In genomic region chr10:71849461-71849908, GRCh38 we compare ENCODE assay signal across 10 cellular contexts. TPM values are rescaled to one million over a fixed set of nuclear protein-coding genes. Genes with fewer than 3 reads are reported as not detected.
A peak's percentile ranks its signal among the peaks of the same experiment; 100 is the strongest.
DNase-seq lines count a peak whose midpoint lies in the region; ATAC-seq and TF ChIP-seq lines count a peak whose summit lies in the region.
"Had no signal": no experiment of that assay in that cellular context is flagged by ENCODE, and none has a peak within 500 bp of the region (broad histone marks: within the 10 kb centered on the region; RNA-seq: fewer than 3 reads in every experiment).

No MANE protein-coding gene starts in this region.

- H3K36me3 Mint-ChIP-seq in activated naive CD4-positive, alpha-beta T cell treated with anti-CD3 and anti-CD28 coated beads, Interleukin-2, amount 10 ng/mL, durations not matched to agents 7 days and 5 days: peaks cover 9% of the 10 kb centered on the region
- H3K36me3 Mint-ChIP-seq in brain (peaks cover 47% of the 10 kb centered on the region), mesothelial cell of epicardium (no peaks in the 10 kb centered on the region)
- H3K36me3 Mint-ChIP-seq in activated CD8-positive, alpha-beta memory T cell treated with anti-CD3 and anti-CD28 coated beads, Interleukin-2, amount 10 ng/mL, durations not matched to agents 7 days and 5 days: peaks cover 4% of the 10 kb centered on the region

- peak overlapping the region; percentile 100 for H3K4me3 ChIP-seq in upper lobe of right lung

- ATAC-seq in upper lobe of right lung: no peak
- ATAC-seq in GM21526 (IDR thresholded peaks at IDR 0.05; ENCODE audit: low FRiP score, unreplicated experiment): no peak
- no peak for ATAC-seq in activated CD8-positive, alpha-beta memory T cell treated with anti-CD3 and anti-CD28 coated beads, Interleukin-2, amount 10 ng/mL, durations not matched to agents 7 days and 5 days
- ATAC-seq in HG02623 (IDR thresholded peaks at IDR 0.05; ENCODE audit: unreplicated experiment): no peak

- peaks cover 49% of the 10 kb centered on the region for H3K4me1 Mint-ChIP-seq in activated naive CD4-positive, alpha-beta T cell treated with anti-CD3 and anti-CD28 coated beads, Interleukin-2, amount 10 ng/mL, durations not matched to agents 7 days and 5 days
- H3K4me1 Mint-ChIP-seq in brain (peaks cover 77% of the 10 kb centered on the region), mesothelial cell of epicardium (peaks cover 34% of the 10 kb centered on the region)
- peaks cover 36% of the 10 kb centered on the region for H3K4me1 Mint-ChIP-seq in activated CD8-positive, alpha-beta memory T cell treated with anti-CD3 and anti-CD28 coated beads, Interleukin-2, amount 10 ng/mL, durations not matched to agents 7 days and 5 days

- H3K27me3 Mint-ChIP-seq in activated naive CD4-positive, alpha-beta T cell treated with anti-CD3 and anti-CD28 coated beads, Interleukin-2, amount 10 ng/mL, durations not matched to agents 7 days and 5 days: peaks cover 12% of the 10 kb centered on the region
- H3K27me3 Mint-ChIP-seq in brain (peaks cover 15% of the 10 kb centered on the region), mesothelial cell of epicardium (ENCODE audit: low read depth) (no peaks in the 10 kb centered on the region)
- peaks cover 3% of the 10 kb centered on the region for H3K27me3 Mint-ChIP-seq in activated CD8-positive, alpha-beta memory T cell treated with anti-CD3 and anti-CD28 coated beads, Interleukin-2, amount 10 ng/mL, durations not matched to agents 7 days and 5 days

- DNase-seq in activated naive CD4-positive, alpha-beta T cell treated with anti-CD3 and anti-CD28 coated beads, Interleukin-2, amount 10 ng/mL, durations not matched to agents 7 days and 5 days: no peak
- no peak for DNase-seq in activated naive CD4-positive, alpha-beta T cell treated with anti-CD3 and anti-CD28 coated beads, Interleukin-2, amount 50 U/mL, for 16 hours
- DNase-seq in mesothelial cell of epicardium (ENCODE audit: low spot score in 2 of 2, unreplicated experiment in 2 of 2) (no peak), upper lobe of right lung (no peak)
- no peak for DNase-seq in activated CD8-positive, alpha-beta memory T cell treated with anti-CD3 and anti-CD28 coated beads, Interleukin-2, amount 10 ng/mL, durations not matched to agents 7 days and 5 days
- DNase-seq: C1 segment of cervical spinal cord, NCI-H1417 had no signal

- H3K9me3 ChIP-seq in upper lobe of right lung: no peaks in the 10 kb centered on the region

- CTCF ChIA-PET in activated naive CD4-positive, alpha-beta T cell treated with anti-CD3 and anti-CD28 coated beads, Interleukin-2, amount 10 ng/mL, durations not matched to agents 7 days and 5 days (lab: Charles Lee): interaction anchor here (0.8 to 2.5 kb wide), 5 partner anchors 9 to 198 kb away, joined by 3 to 8 read pairs (median 3); no protein-coding TSS in a partner anchor
- CTCF ChIA-PET in activated CD8-positive, alpha-beta memory T cell treated with anti-CD3 and anti-CD28 coated beads, Interleukin-2, amount 10 ng/mL, durations not matched to agents 7 days and 5 days (lab: Charles Lee): interaction anchor here (1.2 to 3.6 kb wide), 5 partner anchors 7 to 49 kb away, joined by 3 to 23 read pairs (median 5); no protein-coding TSS in a partner anchor

- H3K4me3 Mint-ChIP-seq in activated naive CD4-positive, alpha-beta T cell treated with anti-CD3 and anti-CD28 coated beads, Interleukin-2, amount 10 ng/mL, durations not matched to agents 7 days and 5 days: peak overlapping the region; percentile 96
- peak overlapping the region; percentile 98 to 99 (median 98) for H3K4me3 Mint-ChIP-seq in brain
- H3K4me3 Mint-ChIP-seq in mesothelial cell of epicardium: peak overlapping the region; percentile 88
- no peak overlapping the region for H3K4me3 Mint-ChIP-seq in activated CD8-positive, alpha-beta memory T cell treated with anti-CD3 and anti-CD28 coated beads, Interleukin-2, amount 10 ng/mL, durations not matched to agents 7 days and 5 days

- H3K9me3 Mint-ChIP-seq in activated naive CD4-positive, alpha-beta T cell treated with anti-CD3 and anti-CD28 coated beads, Interleukin-2, amount 10 ng/mL, durations not matched to agents 7 days and 5 days: no peaks in the 10 kb centered on the region
- H3K9me3 Mint-ChIP-seq in brain (peaks cover 0 to 3% (median 0%) of the 10 kb centered on the region in 5 experiments), mesothelial cell of epicardium (peaks cover 2% of the 10 kb centered on the region)
- H3K9me3 Mint-ChIP-seq in activated CD8-positive, alpha-beta memory T cell treated with anti-CD3 and anti-CD28 coated beads, Interleukin-2, amount 10 ng/mL, durations not matched to agents 7 days and 5 days (ENCODE audit: low read depth): no peaks in the 10 kb centered on the region

- H3K27me3 ChIP-seq in upper lobe of right lung: no peaks in the 10 kb centered on the region

- H3K4me1 ChIP-seq in upper lobe of right lung: peaks cover 39% of the 10 kb centered on the region

- no peak overlapping the region for H3K27ac ChIP-seq in upper lobe of right lung

- intact Hi-C loops in upper lobe of right lung (cut with DNase I): no loop called here

- TF ChIP-seq CTCF in brain (conservative IDR thresholded peaks at IDR 0.05) (no peak), mesothelial cell of epicardium (IDR thresholded peaks at IDR 0.05; ENCODE audit: unreplicated experiment) (no peak), upper lobe of right lung (IDR thresholded peaks at IDR 0.05) (no peak)

- H3K36me3 ChIP-seq in upper lobe of right lung: no peaks in the 10 kb centered on the region

- H3K27ac Mint-ChIP-seq in activated naive CD4-positive, alpha-beta T cell treated with anti-CD3 and anti-CD28 coated beads, Interleukin-2, amount 10 ng/mL, durations not matched to agents 7 days and 5 days: no peak overlapping the region
- H3K27ac Mint-ChIP-seq in brain (peak overlapping the region; percentile 91 to 98 (median 96)), mesothelial cell of epicardium (peak overlapping the region; percentile 94)
- no peak overlapping the region for H3K27ac Mint-ChIP-seq in activated CD8-positive, alpha-beta memory T cell treated with anti-CD3 and anti-CD28 coated beads, Interleukin-2, amount 10 ng/mL, durations not matched to agents 7 days and 5 days

RNA-seq across cellular contexts. Expression of gene PSAP, which starts 1.6 kb away (rescaled TPM):
- 1,531 TPM for polyA plus RNA-seq in brain (ENCODE audit: insufficient read depth, low read depth, low replicate concordance)
- total RNA-seq in mesothelial cell of epicardium (554 to 574 TPM (median 557 TPM) in 3 replicates), upper lobe of right lung (1,464 TPM)
- total RNA-seq in activated CD8-positive, alpha-beta memory T cell treated with anti-CD3 and anti-CD28 coated beads, Interleukin-2, amount 10 ng/mL, durations not matched to agents 7 days and 5 days: 100 to 1,000 TPM; 111 to 118 TPM

Comparison
In these comparisons a context has a peak if more than half of its experiments do, and no peak if none do; other contexts are left out.
1. H3K27ac Mint-ChIP-seq: peak in brain (5 of 5) and mesothelial cell of epicardium (single experiment); none in activated naive CD4-positive, alpha-beta T cell treated with anti-CD3 and anti-CD28 coated beads, Interleukin-2, amount 10 ng/mL, durations not matched to agents 7 days and 5 days (single experiment) and activated CD8-positive, alpha-beta memory T cell treated with anti-CD3 and anti-CD28 coated beads, Interleukin-2, amount 10 ng/mL, durations not matched to agents 7 days and 5 days (single experiment).